Comparison of ENCODE assay signal across 8 cellular contexts in the genomic region with DNA sequence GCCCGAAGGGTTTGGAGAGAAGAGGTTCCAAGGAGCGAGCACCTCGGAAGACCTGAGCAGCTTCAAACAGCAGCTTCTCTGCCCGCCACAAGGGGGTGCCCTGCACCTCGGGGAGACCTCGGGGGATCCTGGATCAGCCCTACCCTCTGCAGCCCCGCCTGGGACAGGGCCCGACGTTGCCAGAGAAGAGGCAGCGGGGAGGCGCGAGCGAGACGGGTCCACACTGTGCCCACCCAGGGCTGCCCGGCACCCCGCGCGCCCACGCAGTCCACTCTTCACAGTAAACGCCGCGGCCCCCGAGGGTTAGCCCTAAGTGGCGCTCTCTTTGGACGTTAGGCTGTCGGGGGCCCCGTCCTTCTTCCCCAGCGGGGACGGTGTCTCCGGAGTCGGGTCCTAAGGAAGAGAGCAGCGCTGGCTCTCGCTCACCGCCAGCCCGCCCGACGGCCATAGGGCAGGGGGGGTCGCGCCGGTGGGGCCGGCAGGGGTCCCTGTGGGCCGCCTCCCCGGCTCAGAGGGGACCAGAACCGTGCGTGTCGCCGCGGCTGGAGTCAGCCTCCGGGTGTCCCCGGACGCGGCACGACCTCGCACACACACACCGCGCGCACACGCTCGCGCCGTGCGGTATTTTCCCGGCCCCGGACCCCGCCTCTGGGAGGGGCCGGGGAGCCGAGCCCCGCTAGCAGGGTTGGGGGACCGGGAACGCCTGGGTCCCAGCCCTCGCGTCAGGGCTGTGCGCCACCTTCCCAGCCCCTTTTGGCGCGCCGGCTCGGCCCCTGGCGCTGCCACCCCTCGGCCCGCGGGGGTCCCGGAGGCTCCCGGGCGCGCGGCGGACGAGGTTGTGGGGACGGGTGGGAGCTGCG. TPM values are rescaled to one million over a fixed set of nuclear protein-coding genes. Genes with fewer than 3 reads are reported as not detected.
DNase-seq lines count a peak whose midpoint lies in the region; ATAC-seq and TF ChIP-seq lines count a peak whose summit lies in the region.

No MANE protein-coding gene starts in this region.

- H3K36me3 ChIP-seq in gastroesophageal sphincter (no peaks in the 10 kb centered on the region), ovary (no peaks in the 10 kb centered on the region), transverse colon (no peaks in the 10 kb centered on the region)

- DNase-seq in GM12864 (ENCODE audit: low read depth) (peak; percentile 10), HUDEP-2 (lab: John Stamatoyannopoulos, UW; ENCODE audit: unreplicated experiment in 76 of 76) (peak in 43 of 76 experiments; percentile 1 to 52 (median 21)), RPMI7951 (ENCODE audit: low read depth) (peak; percentile 45), ovary (peak in 4 of 5 donors; percentile 22 to 49 (median 30)), transverse colon (peak; percentile 50)
- DNase-seq in activated effector memory CD4-positive, alpha-beta T cell treated with Interleukin-2 at 50 U/mL for 16 hours = peak; percentile 58

- TF ChIP-seq CTCF in GM12864 (IDR thresholded peaks at IDR 0.05; ENCODE audit: low read depth, low read length, missing control alignments) = peak; percentile 96
- TF ChIP-seq CTCF in gastroesophageal sphincter (IDR thresholded peaks at IDR 0.05) = peak in 3 of 4 experiments; percentile 59 to 76 (median 67)
- TF ChIP-seq CTCF in ovary (IDR thresholded peaks at IDR 0.05) = peak in 2 of 3 donors; percentile 16 to 19
- TF ChIP-seq CTCF in transverse colon (IDR thresholded peaks at IDR 0.05) = peak; percentile 60 to 79 (median 76)

- in situ Hi-C loops in transverse colon (cut with MboI; ENCODE audit: low pct_ligation_motif_present in 1 of 4, low pct_unique_long_range_greater_than_20kb in 1 of 4, low sequenced_read_pairs in 3 of 4) = no loop called here

- peak overlapping the region; percentile 16 for H3K4me3 ChIP-seq in GM12864 (ENCODE audit: low read depth, low read length)
- H3K4me3 ChIP-seq in gastroesophageal sphincter = peak overlapping the region in 1 of 2 donors; percentile 57
- peak overlapping the region; percentile 20 for H3K4me3 ChIP-seq in ovary
- H3K4me3 ChIP-seq in transverse colon = peak overlapping the region; percentile 7 to 54 (median 33)

- H3K27me3 ChIP-seq in gastroesophageal sphincter (peaks cover 100% of the 10 kb centered on the region), ovary (no peaks in the 10 kb centered on the region), transverse colon (peaks cover 100% of the 10 kb centered on the region)

- TF ChIP-seq EP300 in gastroesophageal sphincter (IDR thresholded peaks at IDR 0.05) (no peak), ovary (IDR thresholded peaks at IDR 0.05) (no peak), transverse colon (IDR thresholded peaks at IDR 0.05; ENCODE audit: low read depth) (no peak)

- no peak overlapping the region for H3K27ac ChIP-seq in gastroesophageal sphincter
- no peak overlapping the region for H3K27ac ChIP-seq in ovary
- no peak overlapping the region for H3K27ac ChIP-seq in transverse colon

- no CpG with 5 or more reads among the region's 90 CpGs for WGBS in gastroesophageal sphincter (ENCODE audit: low coverage in 1 of 2), 2 donors
- WGBS in ovary, 3 donors = 0 to 2% (median 1%) methylated on average over 45 to 90 of the region's 90 CpGs
- WGBS in transverse colon (ENCODE audit: low coverage in 1 of 2), 2 donors = 0% methylated on average over 42 of the region's 90 CpGs; no CpG with 5 or more reads in 1 of the 2 donors

- intact Hi-C loops in ovary (cut with DNase I) = loop anchor here in 3 of 4 donors (5.0 to 10.0 kb wide), 3 partner anchors 165 to 175 kb away; no protein-coding TSS in a partner anchor
- intact Hi-C loops in transverse colon (cut with DNase I; ENCODE audit: low total_unique reads) = loop anchor here (5.0 kb wide), 1 partner anchor 110 kb away; no protein-coding TSS in a partner anchor

- H3K9me3 ChIP-seq in gastroesophageal sphincter = no peaks in the 10 kb centered on the region
- H3K9me3 ChIP-seq in ovary = no peaks in the 10 kb centered on the region
- no peaks in the 10 kb centered on the region for H3K9me3 ChIP-seq in transverse colon

- H3K4me1 ChIP-seq in gastroesophageal sphincter (peaks cover 0 to 29% (median 15%) of the 10 kb centered on the region in 3 donors), ovary (ENCODE audit: insufficient read depth) (no peaks in the 10 kb centered on the region), transverse colon (peaks cover 7 to 13% (median 10%) of the 10 kb centered on the region in 4 donors)

- no peak for TF ChIP-seq POLR2A in gastroesophageal sphincter (IDR thresholded peaks at IDR 0.05)
- no peak for TF ChIP-seq POLR2A in ovary (IDR thresholded peaks at IDR 0.05)
- no peak for TF ChIP-seq POLR2A in transverse colon (IDR thresholded peaks at IDR 0.05)

- ATAC-seq in gastroesophageal sphincter (peak; percentile 54), GM21737 (IDR thresholded peaks at IDR 0.05; ENCODE audit: unreplicated experiment) (no peak)

RNA-seq across cellular contexts. Expression of a gene that starts 0.9 kb away (rescaled TPM):
- total RNA-seq in RPMI7951 (2014; rRNA removed; shearing (Covaris generic)) = not detected in 2 replicates
- total RNA-seq in gastroesophageal sphincter (under 1 TPM in 1 of 4 donors, not detected in 3; 0.15 TPM), ovary (1 to 10 TPM in 3 of 7 donors, under 1 TPM in 4; 0.18 to 1.5 (median 0.92) TPM), transverse colon (not detected)
- polyA plus RNA-seq in ovary = under 1 TPM; 0.10 to 0.11 TPM

Comparison
In these comparisons a context has a peak if more than half of its experiments do, and no peak if none do; other contexts are left out.
1. CTCF ChIP-seq: peak in every context shown above with its lines; median percentile 96 in GM12864; 76 in transverse colon; 67 in gastroesophageal sphincter; 18 in ovary.